29 cellular contexts compared by ENCODE assay signal in genomic region chr18:460302-460701, GRCh38. TPM values are rescaled to one million over a fixed set of nuclear protein-coding genes. Genes with fewer than 3 reads are reported as not detected.
"Had no signal": no experiment of that assay in that cellular context is flagged by ENCODE, and none has a peak within 500 bp of the region (broad histone marks: within the 10 kb centered on the region; RNA-seq: fewer than 3 reads in every experiment).

No MANE protein-coding gene starts in this region.

- H3K27ac Mint-ChIP-seq: effector memory CD8-positive, alpha-beta T cell; immature natural killer cell; naive thymus-derived CD4-positive, alpha-beta T cell; stimulated activated effector memory CD8-positive, alpha-beta T cell treated with anti-CD3 and anti-CD28 coated beads, Interleukin-12 subunit alpha, Interleukin-12 subunit beta, amount 100 ng/mL, for 72 hours had no signal

- H3K36me3 Mint-ChIP-seq: immature natural killer cell; naive thymus-derived CD4-positive, alpha-beta T cell; stimulated activated effector memory CD8-positive, alpha-beta T cell treated with anti-CD3 and anti-CD28 coated beads, Interleukin-12 subunit alpha, Interleukin-12 subunit beta, amount 100 ng/mL, for 72 hours had no signal

- H3K4me1 Mint-ChIP-seq: immature natural killer cell; stimulated activated effector memory CD8-positive, alpha-beta T cell treated with anti-CD3 and anti-CD28 coated beads, Interleukin-12 subunit alpha, Interleukin-12 subunit beta, amount 100 ng/mL, for 72 hours had no signal

- H3K4me3 Mint-ChIP-seq: effector memory CD8-positive, alpha-beta T cell; immature natural killer cell; naive thymus-derived CD4-positive, alpha-beta T cell; stimulated activated effector memory CD8-positive, alpha-beta T cell treated with anti-CD3 and anti-CD28 coated beads, Interleukin-12 subunit alpha, Interleukin-12 subunit beta, amount 100 ng/mL, for 72 hours had no signal

- H3K27ac ChIP-seq: esophagus squamous epithelium, lower lobe of right lung, parathyroid adenoma, prostate gland, right atrium auricular region, thoracic aorta, transverse colon, upper lobe of right lung had no signal

- H3K27me3 ChIP-seq: right atrium auricular region, sigmoid colon, transverse colon, upper lobe of right lung had no signal

- H3K4me3 ChIP-seq: esophagus squamous epithelium, lower lobe of right lung, mucosa of descending colon, prostate gland, right atrium auricular region, sigmoid colon, thoracic aorta, transverse colon, upper lobe of right lung had no signal

- H2AFZ ChIP-seq: parathyroid adenoma had no signal

- H3K9me3 ChIP-seq: esophagus squamous epithelium, lower lobe of right lung, mucosa of descending colon, prostate gland, right atrium auricular region, sigmoid colon, thoracic aorta, transverse colon, upper lobe of right lung had no signal

- H3K9ac ChIP-seq: parathyroid adenoma had no signal

- H3K9me3 Mint-ChIP-seq: effector memory CD8-positive, alpha-beta T cell; stimulated activated effector memory CD8-positive, alpha-beta T cell treated with anti-CD3 and anti-CD28 coated beads, Interleukin-12 subunit alpha, Interleukin-12 subunit beta, amount 100 ng/mL, for 72 hours had no signal

- DNase-seq: caudate nucleus; cerebellar nuclear complex; cortex of kidney; effector memory CD8-positive, alpha-beta T cell; erythroblast; esophagus squamous epithelium; foreskin melanocyte; glutamatergic neuron; hypothalamus; immature natural killer cell; islet precursor cell; kidney glomerular epithelial cell; left colon; left ventricle myocardium superior; lower lobe of right lung; mucosa of descending colon; naive thymus-derived CD4-positive, alpha-beta T cell; occipital lobe; sigmoid colon; stimulated activated CD4-positive, alpha-beta T cell treated with anti-CD3 and anti-CD28 coated beads, Interleukin-2, amount 100 ng/mL, for 24 hours; stimulated activated CD4-positive, alpha-beta T cell treated with anti-CD3 and anti-CD28 coated beads, Interleukin-4, amount 100 ng/mL, for 24 hours; stimulated activated naive CD8-positive, alpha-beta T cell treated with anti-CD3 and anti-CD28 coated beads, Interleukin-15, Interleukin-2, amounts not matched to agents 100 U/mL and 50 U/mL, for 24 hours; transverse colon; upper lobe of right lung had no signal

- H3K36me3 ChIP-seq: esophagus squamous epithelium, lower lobe of right lung, prostate gland, right atrium auricular region, sigmoid colon, thoracic aorta, transverse colon, upper lobe of right lung had no signal

RNA-seq across cellular contexts. Expression of gene COLEC12, which starts 40.2 kb away (rescaled TPM):
- polyA plus RNA-seq: immature natural killer cell; naive thymus-derived CD4-positive, alpha-beta T cell had no signal
